ENCODE assay signal across 1 cellular context in the genomic region with DNA sequence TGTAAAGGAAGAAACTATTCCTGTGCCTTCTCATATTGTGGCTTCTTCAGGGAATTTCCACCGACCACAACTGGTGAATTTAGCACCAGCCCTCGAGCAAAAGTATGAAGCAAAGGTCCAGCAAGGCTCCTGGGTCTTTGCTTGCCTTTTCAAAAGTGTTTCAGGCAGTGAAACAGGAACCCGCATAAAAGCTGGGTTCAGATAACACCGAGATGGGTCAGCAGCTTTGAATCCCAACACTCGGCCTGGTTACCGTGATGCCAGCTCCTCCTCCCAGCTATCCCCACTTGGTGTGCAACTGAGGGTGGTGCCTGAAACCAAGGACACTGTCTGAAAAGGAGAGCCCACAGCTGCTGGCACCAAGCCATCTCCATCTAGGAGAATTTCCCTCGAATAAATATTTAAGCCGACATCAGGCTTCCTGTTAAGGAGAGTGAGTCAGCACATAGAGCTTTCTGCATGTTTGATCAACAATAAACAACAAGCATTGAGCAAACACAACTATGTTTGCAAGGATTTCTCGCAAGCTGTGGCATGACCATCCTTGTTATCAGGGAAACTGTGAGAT.
TF ChIP-seq lines count a peak whose summit lies in the region.

No MANE protein-coding gene starts in this region.

TF ChIP-seq in HepG2, 621 proteins besides CTCF, POLR2A, EP300 and RAD21 (continued from another document and continues in another):
- TF ChIP-seq, protein P1, sequence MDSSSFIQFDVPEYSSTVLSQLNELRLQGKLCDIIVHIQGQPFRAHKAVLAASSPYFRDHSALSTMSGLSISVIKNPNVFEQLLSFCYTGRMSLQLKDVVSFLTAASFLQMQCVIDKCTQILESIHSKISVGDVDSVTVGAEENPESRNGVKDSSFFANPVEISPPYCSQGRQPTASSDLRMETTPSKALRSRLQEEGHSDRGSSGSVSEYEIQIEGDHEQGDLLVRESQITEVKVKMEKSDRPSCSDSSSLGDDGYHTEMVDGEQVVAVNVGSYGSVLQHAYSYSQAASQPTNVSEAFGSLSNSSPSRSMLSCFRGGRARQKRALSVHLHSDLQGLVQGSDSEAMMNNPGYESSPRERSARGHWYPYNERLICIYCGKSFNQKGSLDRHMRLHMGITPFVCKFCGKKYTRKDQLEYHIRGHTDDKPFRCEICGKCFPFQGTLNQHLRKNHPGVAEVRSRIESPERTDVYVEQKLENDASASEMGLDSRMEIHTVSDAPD (CRISPR knock-in tag; IDR thresholded peaks at IDR 0.05) = no peak
- TF ChIP-seq GZF1 (CRISPR knock-in tag; IDR thresholded peaks at IDR 0.05) (no peak), GATAD2A (CRISPR knock-in tag; IDR thresholded peaks at IDR 0.05) (peak; percentile 95), NFKBIZ (CRISPR knock-in tag; IDR thresholded peaks at IDR 0.05) (0 out of 2 replicates have a peak, but pooled peaks have one; percentile 74), NPAS2 (CRISPR knock-in tag; IDR thresholded peaks at IDR 0.05; ENCODE audit: borderline replicate concordance) (no peak), ZNF558 (CRISPR knock-in tag; IDR thresholded peaks at IDR 0.05; ENCODE audit: borderline replicate concordance) (no peak), EEA1 (CRISPR knock-in tag; IDR thresholded peaks at IDR 0.05; ENCODE audit: borderline replicate concordance) (no peak), FLYWCH1 (CRISPR knock-in tag; IDR thresholded peaks at IDR 0.05) (no peak), MAFK (conservative IDR thresholded peaks at IDR 0.05 in 1 of 2, IDR thresholded peaks at IDR 0.05 in 1 of 2; ENCODE audit: low read length in 2 of 2) (peak; percentile 82 to 92), SALL2 (CRISPR knock-in tag; IDR thresholded peaks at IDR 0.05) (no peak), ZNF891 (CRISPR knock-in tag; IDR thresholded peaks at IDR 0.05) (no peak), ZNF180 (CRISPR knock-in tag; IDR thresholded peaks at IDR 0.05; ENCODE audit: borderline replicate concordance, low read depth) (no peak), ZNF670 (CRISPR knock-in tag; IDR thresholded peaks at IDR 0.05; ENCODE audit: borderline replicate concordance) (no peak), REXO4 (CRISPR knock-in tag; IDR thresholded peaks at IDR 0.05; ENCODE audit: borderline replicate concordance) (no peak), SNAI1 (CRISPR knock-in tag; IDR thresholded peaks at IDR 0.05; ENCODE audit: borderline replicate concordance) (no peak), RBAK (CRISPR knock-in tag; IDR thresholded peaks at IDR 0.05) (no peak), PHF20 (CRISPR knock-in tag; IDR thresholded peaks at IDR 0.05) (no peak), KAT8 (CRISPR knock-in tag; IDR thresholded peaks at IDR 0.05) (peak; percentile 71), MAF1 (CRISPR knock-in tag; IDR thresholded peaks at IDR 0.05; ENCODE audit: borderline replicate concordance) (no peak), ZNF792 (CRISPR knock-in tag; IDR thresholded peaks at IDR 0.05) (peak; percentile 30; the same call in 1 of the 2 replicates), DPF2 (CRISPR knock-in tag; IDR thresholded peaks at IDR 0.05; ENCODE audit: borderline replicate concordance, low read depth) (no peak), HOXA5 (CRISPR knock-in tag; IDR thresholded peaks at IDR 0.05) (0 out of 2 replicates have a peak, but pooled peaks have one; percentile 1), SMAD3 (CRISPR knock-in tag; IDR thresholded peaks at IDR 0.05) (peak; percentile 51; the same call in 1 of the 2 replicates), CHD2 (IDR thresholded peaks at IDR 0.05; ENCODE audit: low read depth, low read length) (no peak), YY1 (IDR thresholded peaks at IDR 0.05; ENCODE audit: insufficient read depth, insufficient replicate concordance, low read depth, low read length) (no peak), TBX3 (IDR thresholded peaks at IDR 0.05; ENCODE audit: borderline replicate concordance) (no peak), ZNF335 (CRISPR knock-in tag; IDR thresholded peaks at IDR 0.05) (peak; percentile 74; the same call in 1 of the 2 replicates), MIER3 (CRISPR knock-in tag; IDR thresholded peaks at IDR 0.05; ENCODE audit: borderline replicate concordance) (peak; percentile 82; the same call in 1 of the 2 replicates), SOX5 (CRISPR knock-in tag; IDR thresholded peaks at IDR 0.05; ENCODE audit: borderline replicate concordance) (peak; percentile 85; the same call in 1 of the 2 replicates), MED1 (CRISPR knock-in tag; IDR thresholded peaks at IDR 0.05) (peak; percentile 83), ZNF350 (CRISPR knock-in tag; IDR thresholded peaks at IDR 0.05; ENCODE audit: borderline replicate concordance, low read depth) (peak; percentile 65; the same call in 1 of the 2 replicates), SIN3B (IDR thresholded peaks at IDR 0.05; ENCODE audit: low read length) (no peak), ZNF780A (CRISPR knock-in tag; IDR thresholded peaks at IDR 0.05) (no peak), ZNF326 (CRISPR knock-in tag; IDR thresholded peaks at IDR 0.05; ENCODE audit: borderline replicate concordance) (no peak), FOXA3 (CRISPR knock-in tag; IDR thresholded peaks at IDR 0.05) (peak; percentile 95), PCBP1 (IDR thresholded peaks at IDR 0.05; ENCODE audit: borderline replicate concordance, low read depth, low read length) (no peak), ZFP41 (CRISPR knock-in tag; IDR thresholded peaks at IDR 0.05; ENCODE audit: borderline replicate concordance) (no peak), ATF7 (IDR thresholded peaks at IDR 0.05) (no peak), ATF7 (CRISPR knock-in tag; IDR thresholded peaks at IDR 0.05) (no peak), GTF2F1 (IDR thresholded peaks at IDR 0.05; ENCODE audit: low read length) (no peak), MEF2D (CRISPR knock-in tag; IDR thresholded peaks at IDR 0.05) (no peak), ZNF672 (CRISPR knock-in tag; IDR thresholded peaks at IDR 0.05) (no peak)
- TF ChIP-seq, protein P2, sequence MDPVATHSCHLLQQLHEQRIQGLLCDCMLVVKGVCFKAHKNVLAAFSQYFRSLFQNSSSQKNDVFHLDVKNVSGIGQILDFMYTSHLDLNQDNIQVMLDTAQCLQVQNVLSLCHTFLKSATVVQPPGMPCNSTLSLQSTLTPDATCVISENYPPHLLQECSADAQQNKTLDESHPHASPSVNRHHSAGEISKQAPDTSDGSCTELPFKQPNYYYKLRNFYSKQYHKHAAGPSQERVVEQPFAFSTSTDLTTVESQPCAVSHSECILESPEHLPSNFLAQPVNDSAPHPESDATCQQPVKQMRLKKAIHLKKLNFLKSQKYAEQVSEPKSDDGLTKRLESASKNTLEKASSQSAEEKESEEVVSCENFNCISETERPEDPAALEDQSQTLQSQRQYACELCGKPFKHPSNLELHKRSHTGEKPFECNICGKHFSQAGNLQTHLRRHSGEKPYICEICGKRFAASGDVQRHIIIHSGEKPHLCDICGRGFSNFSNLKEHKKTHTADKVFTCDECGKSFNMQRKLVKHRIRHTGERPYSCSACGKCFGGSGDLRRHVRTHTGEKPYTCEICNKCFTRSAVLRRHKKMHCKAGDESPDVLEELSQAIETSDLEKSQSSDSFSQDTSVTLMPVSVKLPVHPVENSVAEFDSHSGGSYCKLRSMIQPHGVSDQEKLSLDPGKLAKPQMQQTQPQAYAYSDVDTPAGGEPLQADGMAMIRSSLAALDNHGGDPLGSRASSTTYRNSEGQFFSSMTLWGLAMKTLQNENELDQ (CRISPR knock-in tag; IDR thresholded peaks at IDR 0.05; ENCODE audit: borderline replicate concordance) = no peak
- TF ChIP-seq, protein P3, sequence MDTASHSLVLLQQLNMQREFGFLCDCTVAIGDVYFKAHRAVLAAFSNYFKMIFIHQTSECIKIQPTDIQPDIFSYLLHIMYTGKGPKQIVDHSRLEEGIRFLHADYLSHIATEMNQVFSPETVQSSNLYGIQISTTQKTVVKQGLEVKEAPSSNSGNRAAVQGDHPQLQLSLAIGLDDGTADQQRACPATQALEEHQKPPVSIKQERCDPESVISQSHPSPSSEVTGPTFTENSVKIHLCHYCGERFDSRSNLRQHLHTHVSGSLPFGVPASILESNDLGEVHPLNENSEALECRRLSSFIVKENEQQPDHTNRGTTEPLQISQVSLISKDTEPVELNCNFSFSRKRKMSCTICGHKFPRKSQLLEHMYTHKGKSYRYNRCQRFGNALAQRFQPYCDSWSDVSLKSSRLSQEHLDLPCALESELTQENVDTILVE (CRISPR knock-in tag; IDR thresholded peaks at IDR 0.05) = 0 out of 2 replicates have a peak, but pooled peaks have one; percentile 54
- TF ChIP-seq, protein P4, sequence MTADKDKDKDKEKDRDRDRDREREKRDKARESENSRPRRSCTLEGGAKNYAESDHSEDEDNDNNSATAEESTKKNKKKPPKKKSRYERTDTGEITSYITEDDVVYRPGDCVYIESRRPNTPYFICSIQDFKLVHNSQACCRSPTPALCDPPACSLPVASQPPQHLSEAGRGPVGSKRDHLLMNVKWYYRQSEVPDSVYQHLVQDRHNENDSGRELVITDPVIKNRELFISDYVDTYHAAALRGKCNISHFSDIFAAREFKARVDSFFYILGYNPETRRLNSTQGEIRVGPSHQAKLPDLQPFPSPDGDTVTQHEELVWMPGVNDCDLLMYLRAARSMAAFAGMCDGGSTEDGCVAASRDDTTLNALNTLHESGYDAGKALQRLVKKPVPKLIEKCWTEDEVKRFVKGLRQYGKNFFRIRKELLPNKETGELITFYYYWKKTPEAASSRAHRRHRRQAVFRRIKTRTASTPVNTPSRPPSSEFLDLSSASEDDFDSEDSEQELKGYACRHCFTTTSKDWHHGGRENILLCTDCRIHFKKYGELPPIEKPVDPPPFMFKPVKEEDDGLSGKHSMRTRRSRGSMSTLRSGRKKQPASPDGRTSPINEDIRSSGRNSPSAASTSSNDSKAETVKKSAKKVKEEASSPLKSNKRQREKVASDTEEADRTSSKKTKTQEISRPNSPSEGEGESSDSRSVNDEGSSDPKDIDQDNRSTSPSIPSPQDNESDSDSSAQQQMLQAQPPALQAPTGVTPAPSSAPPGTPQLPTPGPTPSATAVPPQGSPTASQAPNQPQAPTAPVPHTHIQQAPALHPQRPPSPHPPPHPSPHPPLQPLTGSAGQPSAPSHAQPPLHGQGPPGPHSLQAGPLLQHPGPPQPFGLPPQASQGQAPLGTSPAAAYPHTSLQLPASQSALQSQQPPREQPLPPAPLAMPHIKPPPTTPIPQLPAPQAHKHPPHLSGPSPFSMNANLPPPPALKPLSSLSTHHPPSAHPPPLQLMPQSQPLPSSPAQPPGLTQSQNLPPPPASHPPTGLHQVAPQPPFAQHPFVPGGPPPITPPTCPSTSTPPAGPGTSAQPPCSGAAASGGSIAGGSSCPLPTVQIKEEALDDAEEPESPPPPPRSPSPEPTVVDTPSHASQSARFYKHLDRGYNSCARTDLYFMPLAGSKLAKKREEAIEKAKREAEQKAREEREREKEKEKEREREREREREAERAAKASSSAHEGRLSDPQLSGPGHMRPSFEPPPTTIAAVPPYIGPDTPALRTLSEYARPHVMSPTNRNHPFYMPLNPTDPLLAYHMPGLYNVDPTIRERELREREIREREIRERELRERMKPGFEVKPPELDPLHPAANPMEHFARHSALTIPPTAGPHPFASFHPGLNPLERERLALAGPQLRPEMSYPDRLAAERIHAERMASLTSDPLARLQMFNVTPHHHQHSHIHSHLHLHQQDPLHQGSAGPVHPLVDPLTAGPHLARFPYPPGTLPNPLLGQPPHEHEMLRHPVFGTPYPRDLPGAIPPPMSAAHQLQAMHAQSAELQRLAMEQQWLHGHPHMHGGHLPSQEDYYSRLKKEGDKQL (CRISPR knock-in tag; IDR thresholded peaks at IDR 0.05; ENCODE audit: low read depth) = 0 out of 2 replicates have a peak, but pooled peaks have one; percentile 59
- TF ChIP-seq, protein P5, sequence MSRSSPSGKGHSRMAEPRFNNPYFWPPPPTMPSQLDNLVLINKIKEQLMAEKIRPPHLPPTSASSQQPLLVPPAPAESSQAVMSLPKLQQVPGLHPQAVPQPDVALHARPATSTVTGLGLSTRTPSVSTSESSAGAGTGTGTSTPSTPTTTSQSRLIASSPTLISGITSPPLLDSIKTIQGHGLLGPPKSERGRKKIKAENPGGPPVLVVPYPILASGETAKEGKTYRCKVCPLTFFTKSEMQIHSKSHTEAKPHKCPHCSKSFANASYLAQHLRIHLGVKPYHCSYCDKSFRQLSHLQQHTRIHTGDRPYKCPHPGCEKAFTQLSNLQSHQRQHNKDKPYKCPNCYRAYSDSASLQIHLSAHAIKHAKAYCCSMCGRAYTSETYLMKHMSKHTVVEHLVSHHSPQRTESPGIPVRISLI (CRISPR knock-in tag; IDR thresholded peaks at IDR 0.05; ENCODE audit: borderline replicate concordance) = no peak
- TF ChIP-seq, protein P6, sequence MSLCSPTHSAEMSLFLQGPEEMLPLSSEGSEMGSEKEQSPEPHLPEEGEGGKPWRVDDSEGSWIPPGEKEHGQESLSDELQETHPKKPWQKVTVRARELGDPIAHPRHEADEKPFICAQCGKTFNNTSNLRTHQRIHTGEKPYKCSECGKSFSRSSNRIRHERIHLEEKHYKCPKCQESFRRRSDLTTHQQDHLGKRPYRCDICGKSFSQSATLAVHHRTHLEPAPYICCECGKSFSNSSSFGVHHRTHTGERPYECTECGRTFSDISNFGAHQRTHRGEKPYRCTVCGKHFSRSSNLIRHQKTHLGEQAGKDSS (CRISPR knock-in tag; IDR thresholded peaks at IDR 0.05; ENCODE audit: borderline replicate concordance, low read depth) = 0 out of 2 replicates have a peak, but pooled peaks have one; percentile 23
- TF ChIP-seq, protein P7, sequence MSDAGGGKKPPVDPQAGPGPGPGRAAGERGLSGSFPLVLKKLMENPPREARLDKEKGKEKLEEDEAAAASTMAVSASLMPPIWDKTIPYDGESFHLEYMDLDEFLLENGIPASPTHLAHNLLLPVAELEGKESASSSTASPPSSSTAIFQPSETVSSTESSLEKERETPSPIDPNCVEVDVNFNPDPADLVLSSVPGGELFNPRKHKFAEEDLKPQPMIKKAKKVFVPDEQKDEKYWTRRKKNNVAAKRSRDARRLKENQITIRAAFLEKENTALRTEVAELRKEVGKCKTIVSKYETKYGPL (CRISPR knock-in tag; IDR thresholded peaks at IDR 0.05) = no peak
- TF ChIP-seq, protein P8, sequence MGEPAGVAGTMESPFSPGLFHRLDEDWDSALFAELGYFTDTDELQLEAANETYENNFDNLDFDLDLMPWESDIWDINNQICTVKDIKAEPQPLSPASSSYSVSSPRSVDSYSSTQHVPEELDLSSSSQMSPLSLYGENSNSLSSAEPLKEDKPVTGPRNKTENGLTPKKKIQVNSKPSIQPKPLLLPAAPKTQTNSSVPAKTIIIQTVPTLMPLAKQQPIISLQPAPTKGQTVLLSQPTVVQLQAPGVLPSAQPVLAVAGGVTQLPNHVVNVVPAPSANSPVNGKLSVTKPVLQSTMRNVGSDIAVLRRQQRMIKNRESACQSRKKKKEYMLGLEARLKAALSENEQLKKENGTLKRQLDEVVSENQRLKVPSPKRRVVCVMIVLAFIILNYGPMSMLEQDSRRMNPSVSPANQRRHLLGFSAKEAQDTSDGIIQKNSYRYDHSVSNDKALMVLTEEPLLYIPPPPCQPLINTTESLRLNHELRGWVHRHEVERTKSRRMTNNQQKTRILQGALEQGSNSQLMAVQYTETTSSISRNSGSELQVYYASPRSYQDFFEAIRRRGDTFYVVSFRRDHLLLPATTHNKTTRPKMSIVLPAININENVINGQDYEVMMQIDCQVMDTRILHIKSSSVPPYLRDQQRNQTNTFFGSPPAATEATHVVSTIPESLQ (CRISPR knock-in tag; conservative IDR thresholded peaks at IDR 0.05) = no peak
